In genomic region chr6:90249044-90249443, GRCh38 we compare ENCODE assay signal across 11 cellular contexts. TPM values are rescaled to one million over a fixed set of nuclear protein-coding genes. Genes with fewer than 3 reads are reported as not detected.
DNase-seq lines count a peak whose midpoint lies in the region; TF ChIP-seq lines count a peak whose summit lies in the region.
"Had no signal": no experiment of that assay in that cellular context is flagged by ENCODE, and none has a peak within 500 bp of the region (broad histone marks: within the 10 kb centered on the region; RNA-seq: fewer than 3 reads in every experiment).

No MANE protein-coding gene starts in this region.

- peak overlapping the region; percentile 94 for H3K27ac Mint-ChIP-seq in activated CD4-positive, alpha-beta memory T cell treated with anti-CD3 and anti-CD28 coated beads for 36 hours
- H3K27ac Mint-ChIP-seq in activated CD4-positive, alpha-beta memory T cell treated with anti-CD3 and anti-CD28 coated beads, Interleukin-2, amount 10 ng/mL, durations not matched to agents 7 days and 5 days = no peak overlapping the region
- H3K27ac Mint-ChIP-seq in activated naive CD4-positive, alpha-beta T cell treated with anti-CD3 and anti-CD28 coated beads for 36 hours = peak overlapping the region; percentile 98

- intact Hi-C loops in activated CD4-positive, alpha-beta memory T cell treated with anti-CD3 and anti-CD28 coated beads for 36 hours (cut with micrococcal nuclease) = loop anchor here (1.0 kb wide), 12 partner anchors 10 to 295 kb away; no protein-coding TSS in a partner anchor
- intact Hi-C loops in OCI-LY7 (cut with micrococcal nuclease; ENCODE audit: unreplicated experiment) = no loop called here
- intact Hi-C loops in activated naive CD4-positive, alpha-beta T cell treated with anti-CD3 and anti-CD28 coated beads for 36 hours (cut with micrococcal nuclease) = loop anchor here (1.0 kb wide), 15 partner anchors 8 to 241 kb away; no protein-coding TSS in a partner anchor

- BruUV-seq in OCI-LY7 (replicated peaks; lab: Mats Ljungman, UMichigan) = no TSS peak

- H3K4me3 Mint-ChIP-seq in activated CD4-positive, alpha-beta memory T cell treated with anti-CD3 and anti-CD28 coated beads for 36 hours = peak overlapping the region; percentile 9
- no peak overlapping the region for H3K4me3 Mint-ChIP-seq in activated CD4-positive, alpha-beta memory T cell treated with anti-CD3 and anti-CD28 coated beads, Interleukin-2, amount 10 ng/mL, durations not matched to agents 7 days and 5 days
- peak overlapping the region; percentile 65 for H3K4me3 Mint-ChIP-seq in activated naive CD4-positive, alpha-beta T cell treated with anti-CD3 and anti-CD28 coated beads for 36 hours

- peak; percentile 62 for DNase-seq in activated CD4-positive, alpha-beta memory T cell treated with anti-CD3 and anti-CD28 coated beads for 36 hours
- DNase-seq in activated CD4-positive, alpha-beta memory T cell treated with anti-CD3 and anti-CD28 coated beads, Interleukin-2, amount 10 ng/mL, durations not matched to agents 7 days and 5 days = no peak
- DNase-seq in OCI-LY7 (ENCODE audit: low spot score) (no peak), smooth muscle cell (lab: John Stamatoyannopoulos, UW; ENCODE audit: unreplicated experiment) (no peak), NCI-H2196 treated with DMSO at 0.1 percent for 48 hours (lab: John Stamatoyannopoulos, UW; ENCODE audit: unreplicated experiment) (no peak), LoVo (ENCODE audit: low spot score) (no peak), OCI-M2 (lab: John Stamatoyannopoulos, UW; ENCODE audit: unreplicated experiment) (no peak)
- peak; percentile 76 for DNase-seq in activated naive CD4-positive, alpha-beta T cell treated with anti-CD3 and anti-CD28 coated beads for 36 hours
- DNase-seq: NCI-H2081 treated with DMSO at 0.1 percent for 48 hours, NCI-H748 treated with DMSO at 0.1 percent for 48 hours had no signal

- no peaks in the 10 kb centered on the region for H3F3A ChIP-seq in smooth muscle cell (ENCODE audit: low read depth)

- no peak overlapping the region for H2AFZ ChIP-seq in OCI-LY7 (ENCODE audit: low read length)
- no peak overlapping the region for H2AFZ ChIP-seq in smooth muscle cell (ENCODE audit: low read depth)

- H3K27ac ChIP-seq in OCI-LY7 (ENCODE audit: low read depth, low read length, poor library complexity, severe bottlenecking) (peak overlapping the region; percentile 84), smooth muscle cell (ENCODE audit: low read depth) (peak overlapping the region; percentile 50)

- peaks cover 45% of the 10 kb centered on the region for H3K36me3 Mint-ChIP-seq in activated CD4-positive, alpha-beta memory T cell treated with anti-CD3 and anti-CD28 coated beads for 36 hours
- H3K36me3 Mint-ChIP-seq in activated CD4-positive, alpha-beta memory T cell treated with anti-CD3 and anti-CD28 coated beads, Interleukin-2, amount 10 ng/mL, durations not matched to agents 7 days and 5 days (ENCODE audit: low read depth) = peaks cover 25% of the 10 kb centered on the region
- H3K36me3 Mint-ChIP-seq in activated naive CD4-positive, alpha-beta T cell treated with anti-CD3 and anti-CD28 coated beads for 36 hours (ENCODE audit: low read depth) = peaks cover 39% of the 10 kb centered on the region

- H3K9me2 ChIP-seq in OCI-LY7 (ENCODE audit: insufficient read depth, low read length) = no peaks in the 10 kb centered on the region

- peaks cover 67% of the 10 kb centered on the region for H3K4me1 Mint-ChIP-seq in activated CD4-positive, alpha-beta memory T cell treated with anti-CD3 and anti-CD28 coated beads for 36 hours (ENCODE audit: low read depth)
- peaks cover 31% of the 10 kb centered on the region for H3K4me1 Mint-ChIP-seq in activated CD4-positive, alpha-beta memory T cell treated with anti-CD3 and anti-CD28 coated beads, Interleukin-2, amount 10 ng/mL, durations not matched to agents 7 days and 5 days
- H3K4me1 Mint-ChIP-seq in activated naive CD4-positive, alpha-beta T cell treated with anti-CD3 and anti-CD28 coated beads for 36 hours (ENCODE audit: low read depth) = peaks cover 88% of the 10 kb centered on the region

- H3K79me2 ChIP-seq in OCI-LY7 (ENCODE audit: insufficient read depth, low read depth, low read length) (peaks cover 95% of the 10 kb centered on the region), smooth muscle cell (ENCODE audit: low read depth) (no peaks in the 10 kb centered on the region)

- H3K9me3 ChIP-seq in OCI-LY7 (ENCODE audit: low read length) (no peaks in the 10 kb centered on the region), smooth muscle cell (replicated peaks; ENCODE audit: low read depth) (no peaks in the 10 kb centered on the region)

- POLR2A ChIA-PET in activated CD4-positive, alpha-beta memory T cell treated with anti-CD3 and anti-CD28 coated beads for 36 hours (lab: Charles Lee) = interaction anchor here (0.6 to 1.8 kb wide), 10 partner anchors 15 to 294 kb away, joined by 3 to 16 read pairs (median 4); no protein-coding TSS in a partner anchor
- POLR2A ChIA-PET in activated CD4-positive, alpha-beta memory T cell treated with anti-CD3 and anti-CD28 coated beads, Interleukin-2, amount 10 ng/mL, durations not matched to agents 7 days and 5 days (lab: Charles Lee) = no interaction called here
- POLR2A ChIA-PET in OCI-LY7 (lab: Charles Lee) = interaction anchor here (1.9 kb wide), 1 partner anchor 71 kb away, joined by 4 read pairs; no protein-coding TSS in a partner anchor

- no peak overlapping the region for H3K4me2 ChIP-seq in OCI-LY7 (ENCODE audit: low read length)
- no peak overlapping the region for H3K4me2 ChIP-seq in smooth muscle cell

- H3K27me3 ChIP-seq in smooth muscle cell (ENCODE audit: low read depth) = no peaks in the 10 kb centered on the region

- no peak for TF ChIP-seq CTCF in OCI-LY7 (conservative IDR thresholded peaks at IDR 0.05; ENCODE audit: low read length)
- no peak for TF ChIP-seq CTCF in smooth muscle cell (IDR thresholded peaks at IDR 0.05; ENCODE audit: borderline replicate concordance, insufficient read depth, poor library complexity, severe bottlenecking)

- no peaks in the 10 kb centered on the region for H3K9me3 Mint-ChIP-seq in activated CD4-positive, alpha-beta memory T cell treated with anti-CD3 and anti-CD28 coated beads for 36 hours
- H3K9me3 Mint-ChIP-seq in activated CD4-positive, alpha-beta memory T cell treated with anti-CD3 and anti-CD28 coated beads, Interleukin-2, amount 10 ng/mL, durations not matched to agents 7 days and 5 days = no peaks in the 10 kb centered on the region
- peaks cover 1% of the 10 kb centered on the region for H3K9me3 Mint-ChIP-seq in activated naive CD4-positive, alpha-beta T cell treated with anti-CD3 and anti-CD28 coated beads for 36 hours
- H3K9me3 Mint-ChIP-seq: CD8-positive, alpha-beta memory T cell had no signal

- H3K4me1 ChIP-seq in OCI-LY7 (ENCODE audit: insufficient read depth, low read length, poor library complexity, severe bottlenecking) = peaks cover 51% of the 10 kb centered on the region
- no peaks in the 10 kb centered on the region for H3K4me1 ChIP-seq in smooth muscle cell (ENCODE audit: low read depth)

- CTCF ChIA-PET in activated CD4-positive, alpha-beta memory T cell treated with anti-CD3 and anti-CD28 coated beads for 36 hours (lab: Charles Lee) = interaction anchor here (1.1 to 2.4 kb wide), 3 partner anchors 25 to 36 kb away, joined by 5 to 14 read pairs (median 5); no protein-coding TSS in a partner anchor
- CTCF ChIA-PET in activated CD4-positive, alpha-beta memory T cell treated with anti-CD3 and anti-CD28 coated beads, Interleukin-2, amount 10 ng/mL, durations not matched to agents 7 days and 5 days (lab: Charles Lee) = no interaction called here
- CTCF ChIA-PET in OCI-LY7 (lab: Charles Lee; ENCODE audit: unreplicated experiment) = no interaction called here
- CTCF ChIA-PET in activated naive CD4-positive, alpha-beta T cell treated with anti-CD3 and anti-CD28 coated beads for 36 hours (lab: Charles Lee) = interaction anchor here (1.0 to 2.0 kb wide), 5 partner anchors 18 to 308 kb away, joined by 3 to 5 read pairs (median 3); no protein-coding TSS in a partner anchor

- H3K27me3 Mint-ChIP-seq in activated CD4-positive, alpha-beta memory T cell treated with anti-CD3 and anti-CD28 coated beads for 36 hours = no peaks in the 10 kb centered on the region
- H3K27me3 Mint-ChIP-seq in activated CD4-positive, alpha-beta memory T cell treated with anti-CD3 and anti-CD28 coated beads, Interleukin-2, amount 10 ng/mL, durations not matched to agents 7 days and 5 days = no peaks in the 10 kb centered on the region
- no peaks in the 10 kb centered on the region for H3K27me3 Mint-ChIP-seq in activated naive CD4-positive, alpha-beta T cell treated with anti-CD3 and anti-CD28 coated beads for 36 hours (ENCODE audit: low read depth)

- H3K4me3 ChIP-seq in OCI-LY7 (ENCODE audit: low read depth, low read length, poor library complexity, severe bottlenecking) (no peak overlapping the region), smooth muscle cell (no peak overlapping the region)

- H4K20me1 ChIP-seq in OCI-LY7 (ENCODE audit: insufficient read depth, low read length) (peaks cover 6% of the 10 kb centered on the region; the same call in 1 of the 2 replicates), smooth muscle cell (ENCODE audit: low read depth) (no peaks in the 10 kb centered on the region)

- no peak overlapping the region for H3K9ac ChIP-seq in smooth muscle cell (ENCODE audit: low read depth)

- H3K36me3 ChIP-seq in OCI-LY7 (ENCODE audit: insufficient read depth, low read length) (peaks cover 86% of the 10 kb centered on the region), smooth muscle cell (ENCODE audit: low read depth) (no peaks in the 10 kb centered on the region)

RNA-seq across cellular contexts. Expression of gene BACH2, which starts 47.6 kb away (rescaled TPM):
- total RNA-seq in activated CD4-positive, alpha-beta memory T cell treated with anti-CD3 and anti-CD28 coated beads for 36 hours = 10 to 100 TPM; 49.2 to 55.4 TPM
- 10 to 100 TPM; 30.3 to 31.1 TPM for total RNA-seq in activated CD4-positive, alpha-beta memory T cell treated with anti-CD3 and anti-CD28 coated beads, Interleukin-2, amount 10 ng/mL, durations not matched to agents 7 days and 5 days
- 92.0 and 95.7 TPM in 2 replicates for total RNA-seq in OCI-LY7 (2014; rRNA removed; shearing (Covaris generic))
- total RNA-seq in OCI-LY7 (2022) = 163 and 265 TPM in 2 replicates
- total RNA-seq in activated naive CD4-positive, alpha-beta T cell treated with anti-CD3 and anti-CD28 coated beads for 36 hours = 10 to 100 TPM; 75.1 to 77.9 TPM
- total RNA-seq in smooth muscle cell = 4.3 and 4.5 TPM in 2 replicates
- polyA plus RNA-seq in smooth muscle cell = 3.0 and 3.6 TPM in 2 replicates

Comparison
In these comparisons a context has a peak if more than half of its experiments do, and no peak if none do; other contexts are left out.
1. DNase-seq: peak in activated CD4-positive, alpha-beta memory T cell treated with anti-CD3 and anti-CD28 coated beads for 36 hours (single experiment) and activated naive CD4-positive, alpha-beta T cell treated with anti-CD3 and anti-CD28 coated beads for 36 hours (single experiment); none in activated CD4-positive, alpha-beta memory T cell treated with anti-CD3 and anti-CD28 coated beads, Interleukin-2, amount 10 ng/mL, durations not matched to agents 7 days and 5 days (single experiment), OCI-LY7 (single experiment), smooth muscle cell (single experiment), NCI-H2196 treated with DMSO at 0.1 percent for 48 hours (single experiment), LoVo (single experiment) and OCI-M2 (single experiment).
2. CTCF ChIA-PET loops: an anchor here in activated CD4-positive, alpha-beta memory T cell treated with anti-CD3 and anti-CD28 coated beads for 36 hours (1.1 to 2.4 kb wide) and activated naive CD4-positive, alpha-beta T cell treated with anti-CD3 and anti-CD28 coated beads for 36 hours (1.0 to 2.0 kb wide); none called in activated CD4-positive, alpha-beta memory T cell treated with anti-CD3 and anti-CD28 coated beads, Interleukin-2, amount 10 ng/mL, durations not matched to agents 7 days and 5 days and OCI-LY7.